ENCODE assay signal across 1 cellular context in genomic region chr12:128905003-128905544, GRCh38.
TF ChIP-seq lines count a peak whose summit lies in the region.

No MANE protein-coding gene starts in this region.

TF ChIP-seq in HepG2, 621 proteins besides CTCF, POLR2A, EP300 and RAD21 (continued from another document and continues in another):
- TF ChIP-seq STAT6 (CRISPR knock-in tag; IDR thresholded peaks at IDR 0.05; ENCODE audit: borderline replicate concordance), result peak; percentile 81; the same call in 1 of the 2 replicates
- TF ChIP-seq ZNF280D (CRISPR knock-in tag; IDR thresholded peaks at IDR 0.05), result peak; percentile 88
- TF ChIP-seq BCLAF1 (IDR thresholded peaks at IDR 0.05), result no peak
- peak; percentile 70 for TF ChIP-seq NR2F6 (IDR thresholded peaks at IDR 0.05)
- TF ChIP-seq NR2F6 (CRISPR knock-in tag; IDR thresholded peaks at IDR 0.05), result peak; percentile 70; the same call in 1 of the 2 replicates
- peak; percentile 65; the same call in 1 of the 2 replicates for TF ChIP-seq ZNF691 (CRISPR knock-in tag; IDR thresholded peaks at IDR 0.05; ENCODE audit: borderline replicate concordance, low read depth)
- no peak for TF ChIP-seq HOXD1 (CRISPR knock-in tag; IDR thresholded peaks at IDR 0.05)
- no peak for TF ChIP-seq SOX6 (IDR thresholded peaks at IDR 0.05)
- peak; percentile 81 for TF ChIP-seq SOX6 (CRISPR knock-in tag; IDR thresholded peaks at IDR 0.05)
- peak; percentile 95 for TF ChIP-seq ZNF878 (CRISPR knock-in tag; IDR thresholded peaks at IDR 0.05)
- TF ChIP-seq GATAD1 (CRISPR knock-in tag; IDR thresholded peaks at IDR 0.05), result peak; percentile 55
- peak; percentile 49; the same call in 1 of the 2 replicates for TF ChIP-seq THAP9 (CRISPR knock-in tag; IDR thresholded peaks at IDR 0.05; ENCODE audit: borderline replicate concordance)
- TF ChIP-seq ZNF367 (CRISPR knock-in tag; IDR thresholded peaks at IDR 0.05; ENCODE audit: borderline replicate concordance), result no peak
- peak; percentile 45; the same call in 1 of the 2 replicates for TF ChIP-seq ZNF792 (CRISPR knock-in tag; IDR thresholded peaks at IDR 0.05)
- TF ChIP-seq TSC22D2 (CRISPR knock-in tag; IDR thresholded peaks at IDR 0.05; ENCODE audit: borderline replicate concordance), result 0 out of 2 replicates have a peak, but pooled peaks have one; percentile 46
- peak; percentile 92 for TF ChIP-seq ZMYM2 (CRISPR knock-in tag; IDR thresholded peaks at IDR 0.05)
- 0 out of 2 replicates have a peak, but pooled peaks have one; percentile 52 for TF ChIP-seq KDM5B (CRISPR knock-in tag; IDR thresholded peaks at IDR 0.05; ENCODE audit: borderline replicate concordance)
- no peak for TF ChIP-seq YY1 (IDR thresholded peaks at IDR 0.05; ENCODE audit: insufficient read depth, insufficient replicate concordance, low read depth, low read length)
- 0 out of 2 replicates have a peak, but pooled peaks have one; percentile 18 for TF ChIP-seq PPARG (CRISPR knock-in tag; conservative IDR thresholded peaks at IDR 0.05)
- peak; percentile 67; the same call in 1 of the 2 replicates for TF ChIP-seq JUN (CRISPR knock-in tag; IDR thresholded peaks at IDR 0.05)
- TF ChIP-seq ZNF646 (CRISPR knock-in tag; IDR thresholded peaks at IDR 0.05), result 0 out of 2 replicates have a peak, but pooled peaks have one; percentile 65
- TF ChIP-seq HINFP (CRISPR knock-in tag; IDR thresholded peaks at IDR 0.05; ENCODE audit: low read depth), result peak; percentile 58; the same call in 1 of the 2 replicates
- peak; percentile 63; the same call in 1 of the 2 replicates for TF ChIP-seq SIX4 (CRISPR knock-in tag; IDR thresholded peaks at IDR 0.05)
- TF ChIP-seq GABPA (IDR thresholded peaks at IDR 0.05; ENCODE audit: low read depth, low read length), result no peak
- TF ChIP-seq GABPA (CRISPR knock-in tag; IDR thresholded peaks at IDR 0.05; ENCODE audit: low read depth), result peak; percentile 43; the same call in 1 of the 2 replicates
- TF ChIP-seq POLR2AphosphoS5 (IDR thresholded peaks at IDR 0.05; ENCODE audit: low read depth, low read length), result no peak
- TF ChIP-seq ZNF276 (CRISPR knock-in tag; IDR thresholded peaks at IDR 0.05; ENCODE audit: low read depth), result 0 out of 2 replicates have a peak, but pooled peaks have one; percentile 28
- peak in 1 of 2 experiments; percentile 88; a peak in 2 of 4 replicates for TF ChIP-seq ATF4 (CRISPR knock-in tag; IDR thresholded peaks at IDR 0.05)
